18 cellular contexts compared by ENCODE assay signal in genomic region chr5:94691270-94691669, GRCh38.
"Had no signal": no experiment of that assay in that cellular context is flagged by ENCODE, and none has a peak within 500 bp of the region (broad histone marks: within the 10 kb centered on the region; RNA-seq: fewer than 3 reads in every experiment).

No MANE protein-coding gene starts in this region.

- H3K27me3 ChIP-seq: adrenal gland, right atrium auricular region, tibial artery had no signal

- DNase-seq: activated CD4-positive, alpha-beta T cell treated with anti-CD3 and anti-CD28 coated beads for 1 hour; activated gamma-delta T cell treated with Interleukin-2 at 50 U/mL for 16 hours; cortex of kidney; stimulated activated CD4-positive, alpha-beta T cell treated with anti-CD3 and anti-CD28 coated beads, Interleukin-2, amount 100 ng/mL, for 24 hours; stimulated activated naive CD8-positive, alpha-beta T cell treated with anti-CD3 and anti-CD28 coated beads, Interleukin-15, Interleukin-2, amounts not matched to agents 100 U/mL and 50 U/mL, for 24 hours; tibial artery had no signal

- H3K27ac Mint-ChIP-seq: activated naive CD4-positive, alpha-beta T cell treated with anti-CD3 and anti-CD28 coated beads, Interleukin-2, amount 50 U/mL, for 72 hours; natural killer cell treated with Interleukin-12 subunit alpha and Interleukin-12 subunit beta and Interleukin-15 and Interleukin-18, amount 100 ng/mL, for 72 hours; progenitor cell of endocrine pancreas had no signal

- H3K9me3 ChIP-seq: adrenal gland, right atrium auricular region, tibial artery had no signal

- H3K36me3 ChIP-seq: adrenal gland, right atrium auricular region had no signal

- H3K9me3 Mint-ChIP-seq: activated naive CD4-positive, alpha-beta T cell treated with anti-CD3 and anti-CD28 coated beads, Interleukin-2, amount 50 U/mL, for 72 hours; mesothelial cell of epicardium; natural killer cell treated with Interleukin-12 subunit alpha and Interleukin-12 subunit beta and Interleukin-15 and Interleukin-18, amount 100 ng/mL, for 72 hours had no signal

- H3K27ac ChIP-seq: adrenal gland, right atrium auricular region, tibial artery, WERI-Rb-1 had no signal

- H3K27me3 Mint-ChIP-seq: natural killer cell treated with Interleukin-12 subunit alpha and Interleukin-12 subunit beta and Interleukin-15 and Interleukin-18, amount 100 ng/mL, for 72 hours; progenitor cell of endocrine pancreas had no signal

- H3K4me1 ChIP-seq: tibial artery had no signal

- H3K4me3 Mint-ChIP-seq: mesothelial cell of epicardium; natural killer cell treated with Interleukin-12 subunit alpha and Interleukin-12 subunit beta and Interleukin-15 and Interleukin-18, amount 100 ng/mL, for 72 hours had no signal

- FAIRE-seq: astrocyte, bronchial epithelial cell, keratinocyte, urothelium cell line had no signal

- ATAC-seq: activated naive CD4-positive, alpha-beta T cell treated with anti-CD3 and anti-CD28 coated beads, Interleukin-2, amount 50 U/mL, for 72 hours; natural killer cell treated with Interleukin-12 subunit alpha and Interleukin-12 subunit beta and Interleukin-15 and Interleukin-18, amount 100 ng/mL, for 72 hours; stimulated activated naive CD8-positive, alpha-beta T cell treated with anti-CD3 and anti-CD28 coated beads, Interleukin-15, Interleukin-2, amounts not matched to agents 100 U/mL and 50 U/mL, for 24 hours had no signal

- H3K4me3 ChIP-seq: adrenal gland, lung, right atrium auricular region, tibial artery had no signal
